Comparison of ENCODE assay signal across 7 cellular contexts in genomic region chr10:121598261-121599249, GRCh38. TPM values are rescaled to one million over a fixed set of nuclear protein-coding genes. Genes with fewer than 3 reads are reported as not detected.
A peak's percentile ranks its signal among the peaks of the same experiment; 100 is the strongest.
DNase-seq lines count a peak whose midpoint lies in the region; ATAC-seq and TF ChIP-seq lines count a peak whose summit lies in the region.

Gene FGFR2 (minus strand): TSS chr10:121598444. CDS start chr10:121593817, 4,627 bp downstream.

- H3K27me3 Mint-ChIP-seq in activated T-helper 17 cell treated with anti-CD3 and anti-CD28 coated beads, Interleukin-2, amount 50 U/mL, for 72 hours, result peaks cover 47% of the 10 kb centered on the region
- peaks cover 52% of the 10 kb centered on the region for H3K27me3 Mint-ChIP-seq in neural crest cell (ENCODE audit: low read depth)

- no peaks in the 10 kb centered on the region for H3K4me1 Mint-ChIP-seq in activated T-helper 17 cell treated with anti-CD3 and anti-CD28 coated beads, Interleukin-2, amount 50 U/mL, for 72 hours
- peaks cover 64% of the 10 kb centered on the region for H3K4me1 Mint-ChIP-seq in neural crest cell

- H3K9me3 Mint-ChIP-seq in activated T-helper 17 cell treated with anti-CD3 and anti-CD28 coated beads, Interleukin-2, amount 50 U/mL, for 72 hours, result no peaks in the 10 kb centered on the region
- H3K9me3 Mint-ChIP-seq in neural crest cell, result no peaks in the 10 kb centered on the region

- ATAC-seq in GM21825 (IDR thresholded peaks at IDR 0.05; ENCODE audit: unreplicated experiment), result peak; percentile 97
- peak; percentile 12 for ATAC-seq in activated T-helper 17 cell treated with anti-CD3 and anti-CD28 coated beads, Interleukin-2, amount 50 U/mL, for 72 hours (replicated peaks)

- peak within 1 kb of the TSS; percentile 37 for H3K4me3 Mint-ChIP-seq in activated T-helper 17 cell treated with anti-CD3 and anti-CD28 coated beads, Interleukin-2, amount 50 U/mL, for 72 hours
- H3K4me3 Mint-ChIP-seq in neural crest cell, result peak within 1 kb of the TSS; percentile 92

- peak; percentile 64 for DNase-seq in GM10248 (ENCODE audit: extremely low spot score)
- peak; percentile 65 for DNase-seq in NCI-H1092 (lab: John Stamatoyannopoulos, UW)
- DNase-seq in globus pallidus (ENCODE audit: low spot score), result peak; percentile 87
- peak; percentile 82 for DNase-seq in neural crest cell (ENCODE audit: low read depth, low spot score)
- DNase-seq in GOT3 (lab: John Stamatoyannopoulos, UW), result no peak

- CTCF ChIA-PET in GM10248 (lab: Yijun Ruan, JAX), result interaction anchor here (2.0 kb wide), 1 partner anchor 10 kb away, joined by 5 read pairs; no protein-coding TSS in a partner anchor

- H3K27ac Mint-ChIP-seq in activated T-helper 17 cell treated with anti-CD3 and anti-CD28 coated beads, Interleukin-2, amount 50 U/mL, for 72 hours, result no peak within 1 kb of the TSS
- H3K27ac Mint-ChIP-seq in neural crest cell (ENCODE audit: unreplicated experiment), result no peak within 1 kb of the TSS

- TF ChIP-seq CTCF in GM10248 (IDR thresholded peaks at IDR 0.05; ENCODE audit: control extremely low read depth, extremely low read depth, low read depth, missing control alignments), result no peak
- TF ChIP-seq CTCF in neural crest cell (conservative IDR thresholded peaks at IDR 0.05), result no peak

- POLR2A ChIA-PET in GM10248 (lab: Yijun Ruan, JAX), result no interaction called here

- peaks cover 4% of the 10 kb centered on the region for H3K36me3 Mint-ChIP-seq in activated T-helper 17 cell treated with anti-CD3 and anti-CD28 coated beads, Interleukin-2, amount 50 U/mL, for 72 hours (ENCODE audit: low read depth)
- peaks cover 3% of the 10 kb centered on the region for H3K36me3 Mint-ChIP-seq in neural crest cell (ENCODE audit: low read depth)

RNA-seq across cellular contexts. Expression of gene FGFR2, which starts in this region (rescaled TPM):
- not detected for total RNA-seq in activated T-helper 17 cell treated with anti-CD3 and anti-CD28 coated beads, Interleukin-2, amount 50 U/mL, for 72 hours
- 55.5 and 58.4 TPM in 2 replicates for total RNA-seq in neural crest cell

Comparison
In these comparisons a context has a peak if more than half of its experiments do, and no peak if none do; other contexts are left out.
1. RNA of gene FGFR2 (total RNA-seq): 55.5 to 58.4 TPM in neural crest cell; not detected in activated T-helper 17 cell treated with anti-CD3 and anti-CD28 coated beads, Interleukin-2, amount 50 U/mL, for 72 hours; every median in the first group is over 10 times any median in the second.
2. Peak in ATAC-seq in activated T-helper 17 cell treated with anti-CD3 and anti-CD28 coated beads, Interleukin-2, amount 50 U/mL, for 72 hours; RNA of the gene not detected or under 1 TPM.